ENCODE assay signal across 10 cellular contexts in genomic region chr12:50572275-50572674, GRCh38.
DNase-seq lines count a peak whose midpoint lies in the region; ATAC-seq and TF ChIP-seq lines count a peak whose summit lies in the region.
"Had no signal": no experiment of that assay in that cellular context is flagged by ENCODE, and none has a peak within 500 bp of the region (broad histone marks: within the 10 kb centered on the region; RNA-seq: fewer than 3 reads in every experiment).

No MANE protein-coding gene starts in this region.

- no peaks in the 10 kb centered on the region for H3K27me3 Mint-ChIP-seq in progenitor cell of endocrine pancreas

- ATAC-seq in foreskin keratinocyte: no peak
- no peak for ATAC-seq in HG03159 (IDR thresholded peaks at IDR 0.05; ENCODE audit: unreplicated experiment)

- H3K36me3 ChIP-seq in SK-N-MC (ENCODE audit: insufficient read depth, low read length): no peaks in the 10 kb centered on the region

- no peaks in the 10 kb centered on the region for H3K9me3 ChIP-seq in SK-N-MC (ENCODE audit: low read depth, low read length)

- H3K36me3 Mint-ChIP-seq in progenitor cell of endocrine pancreas (ENCODE audit: insufficient read depth): no peaks in the 10 kb centered on the region

- H3K27me3 ChIP-seq in foreskin keratinocyte: no peaks in the 10 kb centered on the region

- H3K4me1 Mint-ChIP-seq in progenitor cell of endocrine pancreas (ENCODE audit: low read depth): peaks cover 28% of the 10 kb centered on the region

- peaks cover 3% of the 10 kb centered on the region for H3K9me3 Mint-ChIP-seq in progenitor cell of endocrine pancreas (ENCODE audit: low read depth)

- H3K4me3 Mint-ChIP-seq in progenitor cell of endocrine pancreas (ENCODE audit: low read depth): no peak overlapping the region

- peaks cover 29% of the 10 kb centered on the region for H3K4me1 ChIP-seq in foreskin keratinocyte

- H3K27ac ChIP-seq in SK-N-MC (peak overlapping the region; percentile 87), foreskin keratinocyte (peak overlapping the region; percentile 4)

- peak overlapping the region; percentile 43 for H3K9ac ChIP-seq in SK-N-MC (ENCODE audit: insufficient read length)

- H3K27ac Mint-ChIP-seq in progenitor cell of endocrine pancreas: no peak overlapping the region

- H3K4me3 ChIP-seq in SK-N-MC (peak overlapping the region; percentile 47), retinal pigment epithelial cell (ENCODE audit: low read length) (no peak overlapping the region)

- TF ChIP-seq CTCF in foreskin keratinocyte (conservative IDR thresholded peaks at IDR 0.05) (no peak), retinal pigment epithelial cell (conservative IDR thresholded peaks at IDR 0.05; ENCODE audit: low read depth, low read length) (no peak), progenitor cell of endocrine pancreas (IDR thresholded peaks at IDR 0.05; ENCODE audit: unreplicated experiment) (no peak)

- DNase-seq in GF-D8 (lab: John Stamatoyannopoulos, UW) (peak; percentile 84), SK-N-MC (ENCODE audit: low read depth, low spot score) (peak; percentile 88), foreskin keratinocyte (peak in 1 of 2 donors; percentile 54), retinal pigment epithelial cell (ENCODE audit: low read depth) (peak; percentile 55), DMS79 treated with DMSO at 0.1 percent for 48 hours (lab: John Stamatoyannopoulos, UW) (no peak), progenitor cell of endocrine pancreas (ENCODE audit: low spot score, unreplicated experiment) (no peak)
- no peak for DNase-seq in activated T-cell treated with anti-CD3 and anti-CD28 coated beads, Interleukin-2, amount 50 U/mL, for 48 hours
- DNase-seq: occipital lobe, SHP77 treated with DMSO at 0.1 percent for 48 hours had no signal

Comparison
In these comparisons a context has a peak if more than half of its experiments do, and no peak if none do; other contexts are left out.
1. DNase-seq: peak in GF-D8 (single experiment), SK-N-MC (single experiment) and retinal pigment epithelial cell (single experiment); none in DMS79 treated with DMSO at 0.1 percent for 48 hours (single experiment), activated T-cell treated with anti-CD3 and anti-CD28 coated beads, Interleukin-2, amount 50 U/mL, for 48 hours (0 of 2) and progenitor cell of endocrine pancreas (single experiment).